In genomic region chr7:44666566-44666965, GRCh38 we compare ENCODE assay signal across 16 cellular contexts.
"Had no signal": no experiment of that assay in that cellular context is flagged by ENCODE, and none has a peak within 500 bp of the region (broad histone marks: within the 10 kb centered on the region; RNA-seq: fewer than 3 reads in every experiment).

No MANE protein-coding gene starts in this region.

- ATAC-seq: activated CD8-positive, alpha-beta T cell treated with anti-CD3 and anti-CD28 coated beads for 36 hours; heart right ventricle; left ventricle myocardium superior; naive thymus-derived CD4-positive, alpha-beta T cell; WTC11 had no signal

- H3K27ac Mint-ChIP-seq: activated CD8-positive, alpha-beta T cell treated with anti-CD3 and anti-CD28 coated beads for 36 hours; memory B cell; WTC11 had no signal

- H3K4me3 Mint-ChIP-seq: activated CD4-positive, alpha-beta T cell treated with anti-CD3 and anti-CD28 coated beads, Interleukin-2, amount 10 ng/mL, durations not matched to agents 24 days and 14 days; activated CD8-positive, alpha-beta T cell treated with anti-CD3 and anti-CD28 coated beads for 36 hours; brain; immature natural killer cell; memory B cell; naive thymus-derived CD4-positive, alpha-beta T cell; WTC11 had no signal

- H3K27me3 ChIP-seq: colonic mucosa, esophagus muscularis mucosa, heart right ventricle, ovary, sigmoid colon had no signal

- H3K9me3 ChIP-seq: colonic mucosa, ovary had no signal

- H3K4me3 ChIP-seq: colonic mucosa, esophagus muscularis mucosa, heart right ventricle, ovary, sigmoid colon had no signal

- H3K4me1 Mint-ChIP-seq: immature natural killer cell, WTC11 had no signal

- DNase-seq: activated CD4-positive, alpha-beta T cell treated with anti-CD3 and anti-CD28 coated beads, Interleukin-2, amount 10 ng/mL, durations not matched to agents 24 days and 14 days; activated CD8-positive, alpha-beta T cell treated with anti-CD3 and anti-CD28 coated beads for 36 hours; activated gamma-delta T cell treated with Interleukin-2 at 50 U/mL for 16 hours; colonic mucosa; heart right ventricle; immature natural killer cell; left ventricle myocardium superior; naive thymus-derived CD4-positive, alpha-beta T cell; ovary; sigmoid colon; stimulated activated CD4-positive, alpha-beta T cell treated with anti-CD3 and anti-CD28 coated beads, Interleukin-4, amount 100 ng/mL, for 24 hours; stimulated activated naive CD4-positive, alpha-beta T cell had no signal

- H3K27me3 Mint-ChIP-seq: activated CD4-positive, alpha-beta T cell treated with anti-CD3 and anti-CD28 coated beads, Interleukin-2, amount 10 ng/mL, durations not matched to agents 24 days and 14 days; activated CD8-positive, alpha-beta T cell treated with anti-CD3 and anti-CD28 coated beads for 36 hours; brain; memory B cell; naive thymus-derived CD4-positive, alpha-beta T cell had no signal

- H3K9me3 Mint-ChIP-seq: activated CD4-positive, alpha-beta T cell treated with anti-CD3 and anti-CD28 coated beads, Interleukin-2, amount 10 ng/mL, durations not matched to agents 24 days and 14 days; activated CD8-positive, alpha-beta T cell treated with anti-CD3 and anti-CD28 coated beads for 36 hours; memory B cell; WTC11 had no signal

- H3K36me3 ChIP-seq: colonic mucosa, ovary had no signal

- H3K27ac ChIP-seq: colonic mucosa, esophagus muscularis mucosa, ovary, sigmoid colon had no signal

- H3K4me1 ChIP-seq: colonic mucosa had no signal
